8 cellular contexts compared by ENCODE assay signal in the genomic region with DNA sequence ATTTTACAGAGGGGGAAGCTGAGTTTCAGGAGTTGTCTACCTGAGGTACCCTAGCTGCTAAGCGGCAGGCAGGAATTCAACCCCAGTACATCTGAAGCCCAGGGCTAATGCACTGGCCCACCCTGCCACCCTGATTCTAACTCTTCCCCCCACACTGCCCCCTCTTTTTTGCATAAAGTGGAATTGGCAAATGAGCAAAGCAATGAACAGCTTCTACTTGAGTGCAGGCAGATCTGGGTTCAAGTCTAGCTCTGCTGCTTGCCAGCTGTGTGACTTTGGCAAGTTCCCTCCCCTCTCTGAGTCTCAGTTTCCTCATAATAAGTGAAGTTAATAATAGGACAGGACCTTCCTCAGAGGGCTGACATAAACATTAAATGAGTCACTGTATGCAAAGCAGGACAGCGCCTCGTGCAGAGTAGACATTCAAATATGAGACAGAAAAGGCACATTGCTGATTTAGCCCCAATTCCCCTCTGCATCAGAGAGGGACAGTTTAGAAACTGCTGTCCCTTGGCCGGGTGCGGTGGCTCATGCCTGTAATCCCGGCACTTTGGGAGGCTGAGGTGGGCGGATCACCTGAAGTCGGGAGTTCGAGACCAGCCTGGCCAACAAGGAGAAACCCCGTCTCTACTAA. TPM values are rescaled to one million over a fixed set of nuclear protein-coding genes. Genes with fewer than 3 reads are reported as not detected.
DNase-seq lines count a peak whose midpoint lies in the region; ATAC-seq and TF ChIP-seq lines count a peak whose summit lies in the region.

No MANE protein-coding gene starts in this region.

- peaks cover 92% of the 10 kb centered on the region for H3K4me1 ChIP-seq in CD8-positive, alpha-beta T cell (ENCODE audit: insufficient read depth, low read length)
- H3K4me1 ChIP-seq in naive thymus-derived CD4-positive, alpha-beta T cell (ENCODE audit: control insufficient read depth in 2 of 2, insufficient read depth in 2 of 2, low read length in 2 of 2), result peaks cover 84 to 86% of the 10 kb centered on the region in 2 donors

- H3K27me3 ChIP-seq in CD8-positive, alpha-beta T cell (ENCODE audit: insufficient read depth, low read length), result no peaks in the 10 kb centered on the region
- no peaks in the 10 kb centered on the region for H3K27me3 ChIP-seq in naive thymus-derived CD4-positive, alpha-beta T cell (ENCODE audit: control insufficient read depth in 2 of 2, insufficient read depth in 2 of 2, low read length in 2 of 2)

- peaks cover 86% of the 10 kb centered on the region for H3K4me1 Mint-ChIP-seq in CD8-positive, alpha-beta T cell (ENCODE audit: low read depth)
- peaks cover 90% of the 10 kb centered on the region for H3K4me1 Mint-ChIP-seq in activated CD4-positive, alpha-beta memory T cell treated with anti-CD3 and anti-CD28 coated beads, Interleukin-2, amount 10 ng/mL, durations not matched to agents 7 days and 5 days
- H3K4me1 Mint-ChIP-seq in naive thymus-derived CD4-positive, alpha-beta T cell, result peaks cover 64 to 93% (median 88%) of the 10 kb centered on the region in 7 donors
- peaks cover 25% of the 10 kb centered on the region for H3K4me1 Mint-ChIP-seq in mesothelial cell of epicardium

- H3K27ac ChIP-seq in CD8-positive, alpha-beta T cell (ENCODE audit: low read depth, low read length), result peak overlapping the region; percentile 36
- peak overlapping the region; percentile 70 for H3K27ac ChIP-seq in naive thymus-derived CD4-positive, alpha-beta T cell (ENCODE audit: low read depth, low read length)

- no peaks in the 10 kb centered on the region for H3K9me3 Mint-ChIP-seq in CD8-positive, alpha-beta T cell
- no peaks in the 10 kb centered on the region for H3K9me3 Mint-ChIP-seq in activated CD4-positive, alpha-beta memory T cell treated with anti-CD3 and anti-CD28 coated beads, Interleukin-2, amount 10 ng/mL, durations not matched to agents 7 days and 5 days
- peaks cover 0 to 1% (median 0%) of the 10 kb centered on the region in 11 donors for H3K9me3 Mint-ChIP-seq in naive thymus-derived CD4-positive, alpha-beta T cell
- H3K9me3 Mint-ChIP-seq in mesothelial cell of epicardium, result no peaks in the 10 kb centered on the region

- DNase-seq in CD8-positive, alpha-beta T cell, result no peak
- peak; percentile 42 for DNase-seq in activated CD4-positive, alpha-beta memory T cell treated with anti-CD3 and anti-CD28 coated beads, Interleukin-2, amount 10 ng/mL, durations not matched to agents 7 days and 5 days
- DNase-seq in naive thymus-derived CD4-positive, alpha-beta T cell, result no peak
- DNase-seq in putamen (ENCODE audit: low spot score), result no peak
- DNase-seq in mesothelial cell of epicardium (ENCODE audit: low spot score in 2 of 2, unreplicated experiment in 2 of 2), result no peak
- no peak for DNase-seq in middle frontal gyrus (ENCODE audit: extremely low spot score, low spot score)

- intact Hi-C loops in CD8-positive, alpha-beta T cell (cut with DNase I, micrococcal nuclease), result loop anchor here in 1 of 2 experiments (10.0 kb wide), 1 partner anchor 432 kb away; the partner anchor contains the start of gene OSER1
- intact Hi-C loops in naive thymus-derived CD4-positive, alpha-beta T cell (cut with micrococcal nuclease), result loop anchor here (1.0 to 10.0 kb wide), 2 partner anchors 25 to 318 kb away; partner anchors contain the start of genes STK4 (in 1 of the 2) and TOMM34 (in 1 of the 2)

- POLR2A ChIA-PET in CD8-positive, alpha-beta T cell (lab: Charles Lee), result interaction anchor here (1.1 to 1.2 kb wide), 4 partner anchors 11 to 241 kb away, joined by 3 to 4 read pairs (median 4); no protein-coding TSS in a partner anchor
- POLR2A ChIA-PET in activated CD4-positive, alpha-beta memory T cell treated with anti-CD3 and anti-CD28 coated beads, Interleukin-2, amount 10 ng/mL, durations not matched to agents 7 days and 5 days (lab: Charles Lee), result interaction anchor here (0.6 to 4.2 kb wide), 9 partner anchors 13 to 125 kb away, joined by 3 to 17 read pairs (median 4); partner anchors contain the start of gene SERINC3
- POLR2A ChIA-PET in naive thymus-derived CD4-positive, alpha-beta T cell (lab: Charles Lee), result interaction anchor here (0.6 to 11.4 kb wide), 9 partner anchors 8 to 233 kb away, joined by 3 to 122 read pairs (median 3); no protein-coding TSS in a partner anchor

- CTCF ChIA-PET in CD8-positive, alpha-beta T cell (lab: Charles Lee), result interaction anchor here (0.6 to 14.7 kb wide), 6 partner anchors 28 to 429 kb away, joined by 3 to 161 read pairs (median 4); no protein-coding TSS in a partner anchor
- CTCF ChIA-PET in activated CD4-positive, alpha-beta memory T cell treated with anti-CD3 and anti-CD28 coated beads, Interleukin-2, amount 10 ng/mL, durations not matched to agents 7 days and 5 days (lab: Charles Lee), result interaction anchor here (1.2 to 5.7 kb wide), 2 partner anchors 36 to 38 kb away, joined by 3 to 26 read pairs; no protein-coding TSS in a partner anchor
- CTCF ChIA-PET in naive thymus-derived CD4-positive, alpha-beta T cell (lab: Charles Lee), result interaction anchor here (1.1 to 2.4 kb wide), 4 partner anchors 10 to 258 kb away, joined by 3 to 7 read pairs (median 3); no protein-coding TSS in a partner anchor

- H3K4me3 Mint-ChIP-seq in CD8-positive, alpha-beta T cell, result peak overlapping the region; percentile 56
- peak overlapping the region; percentile 34 for H3K4me3 Mint-ChIP-seq in activated CD4-positive, alpha-beta memory T cell treated with anti-CD3 and anti-CD28 coated beads, Interleukin-2, amount 10 ng/mL, durations not matched to agents 7 days and 5 days
- H3K4me3 Mint-ChIP-seq in naive thymus-derived CD4-positive, alpha-beta T cell, result peak overlapping the region; percentile 49 to 96 (median 71)
- no peak overlapping the region for H3K4me3 Mint-ChIP-seq in mesothelial cell of epicardium

- H3K9me3 ChIP-seq in CD8-positive, alpha-beta T cell (ENCODE audit: low read length), result no peaks in the 10 kb centered on the region
- no peaks in the 10 kb centered on the region for H3K9me3 ChIP-seq in naive thymus-derived CD4-positive, alpha-beta T cell (ENCODE audit: control insufficient read depth in 2 of 3, low read length in 3 of 3)

- peak overlapping the region; percentile 94 for H3K27ac Mint-ChIP-seq in CD8-positive, alpha-beta T cell
- H3K27ac Mint-ChIP-seq in activated CD4-positive, alpha-beta memory T cell treated with anti-CD3 and anti-CD28 coated beads, Interleukin-2, amount 10 ng/mL, durations not matched to agents 7 days and 5 days, result peak overlapping the region; percentile 93
- peak overlapping the region; percentile 85 to 98 (median 96) for H3K27ac Mint-ChIP-seq in naive thymus-derived CD4-positive, alpha-beta T cell
- no peak overlapping the region for H3K27ac Mint-ChIP-seq in mesothelial cell of epicardium

- H3K4me3 ChIP-seq in CD8-positive, alpha-beta T cell (ENCODE audit: low read depth, low read length), result peak overlapping the region; percentile 30
- H3K4me3 ChIP-seq in naive thymus-derived CD4-positive, alpha-beta T cell (ENCODE audit: low read length), result peak overlapping the region; percentile 15

- no peaks in the 10 kb centered on the region for H3K27me3 Mint-ChIP-seq in CD8-positive, alpha-beta T cell (ENCODE audit: low read depth)
- no peaks in the 10 kb centered on the region for H3K27me3 Mint-ChIP-seq in activated CD4-positive, alpha-beta memory T cell treated with anti-CD3 and anti-CD28 coated beads, Interleukin-2, amount 10 ng/mL, durations not matched to agents 7 days and 5 days
- no peaks in the 10 kb centered on the region for H3K27me3 Mint-ChIP-seq in naive thymus-derived CD4-positive, alpha-beta T cell
- H3K27me3 Mint-ChIP-seq in mesothelial cell of epicardium (ENCODE audit: low read depth), result no peaks in the 10 kb centered on the region

- no peak for TF ChIP-seq CTCF in CD8-positive, alpha-beta T cell (IDR thresholded peaks at IDR 0.05)
- no peak for TF ChIP-seq CTCF in mesothelial cell of epicardium (IDR thresholded peaks at IDR 0.05; ENCODE audit: unreplicated experiment)

- no peak for ATAC-seq in CD8-positive, alpha-beta T cell
- peak; percentile 45 for ATAC-seq in GM19328 (IDR thresholded peaks at IDR 0.05; ENCODE audit: unreplicated experiment)
- peak; percentile 40 for ATAC-seq in HG03439 (IDR thresholded peaks at IDR 0.05; ENCODE audit: unreplicated experiment)
- peak; percentile 23 for ATAC-seq in naive thymus-derived CD4-positive, alpha-beta T cell

- H3K36me3 ChIP-seq in CD8-positive, alpha-beta T cell (ENCODE audit: insufficient read depth, low read length), result no peaks in the 10 kb centered on the region
- no peaks in the 10 kb centered on the region for H3K36me3 ChIP-seq in naive thymus-derived CD4-positive, alpha-beta T cell (ENCODE audit: control insufficient read depth in 2 of 3, insufficient read depth in 3 of 3, low read length in 3 of 3)

- H3K36me3 Mint-ChIP-seq in CD8-positive, alpha-beta T cell, result peaks cover under 1% of the 10 kb centered on the region
- peaks cover 22% of the 10 kb centered on the region for H3K36me3 Mint-ChIP-seq in activated CD4-positive, alpha-beta memory T cell treated with anti-CD3 and anti-CD28 coated beads, Interleukin-2, amount 10 ng/mL, durations not matched to agents 7 days and 5 days (ENCODE audit: low read depth)
- H3K36me3 Mint-ChIP-seq in naive thymus-derived CD4-positive, alpha-beta T cell, result peaks cover 0 to 26% (median 0%) of the 10 kb centered on the region in 5 donors
- no peaks in the 10 kb centered on the region for H3K36me3 Mint-ChIP-seq in mesothelial cell of epicardium

RNA-seq across cellular contexts. Expression of gene ADA, which starts 4.7 kb away (rescaled TPM):
- 10 to 100 TPM; 27.9 to 30.2 TPM for total RNA-seq in CD8-positive, alpha-beta T cell
- 10 to 100 TPM; 79.0 to 79.7 TPM for total RNA-seq in activated CD4-positive, alpha-beta memory T cell treated with anti-CD3 and anti-CD28 coated beads, Interleukin-2, amount 10 ng/mL, durations not matched to agents 7 days and 5 days
- 100 to 1,000 TPM in 1 of 5 experiments, 10 to 100 TPM in 4; 26.1 to 103 (median 28.2) TPM for total RNA-seq in naive thymus-derived CD4-positive, alpha-beta T cell
- polyA plus RNA-seq in naive thymus-derived CD4-positive, alpha-beta T cell, result 10 to 100 TPM; 40.8 to 41.1 TPM
- 21.7 to 23.1 TPM (median 22.5 TPM) in 3 replicates for total RNA-seq in mesothelial cell of epicardium
